13 cellular contexts compared by ENCODE assay signal in the genomic region with DNA sequence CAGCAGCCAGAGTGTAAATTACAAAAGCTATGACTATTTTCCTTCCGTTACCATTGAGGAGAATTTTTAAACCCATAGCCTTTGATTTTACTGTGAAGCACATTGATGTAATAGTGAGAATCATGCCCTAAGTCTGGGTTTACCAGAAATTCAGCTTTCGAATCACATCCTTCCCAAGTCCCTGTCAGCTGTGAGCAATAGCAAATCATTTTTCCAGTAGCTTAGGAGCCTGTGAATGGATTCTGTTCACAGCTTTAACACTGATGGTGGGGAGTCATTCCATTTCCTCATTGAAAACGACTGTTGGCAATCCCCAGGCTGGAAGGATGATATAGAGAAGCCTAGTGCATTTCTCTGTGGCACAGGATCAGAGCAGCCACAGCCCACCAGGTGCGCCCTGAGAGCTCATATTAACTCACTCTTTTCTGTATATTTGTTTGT.
DNase-seq lines count a peak whose midpoint lies in the region; ATAC-seq and TF ChIP-seq lines count a peak whose summit lies in the region.
"Had no signal": no experiment of that assay in that cellular context is flagged by ENCODE, and none has a peak within 500 bp of the region (broad histone marks: within the 10 kb centered on the region; RNA-seq: fewer than 3 reads in every experiment).

No MANE protein-coding gene starts in this region.

- ATAC-seq in GM21786 (IDR thresholded peaks at IDR 0.05; ENCODE audit: unreplicated experiment) (peak; percentile 36), HG02938 (IDR thresholded peaks at IDR 0.05; ENCODE audit: unreplicated experiment) (no peak)

- TF ChIP-seq CTCF in WERI-Rb-1 (IDR thresholded peaks at IDR 0.05; ENCODE audit: low read depth, low read length): no peak

- no peaks in the 10 kb centered on the region for H3K9me3 ChIP-seq in WERI-Rb-1 (ENCODE audit: severe bottlenecking)

- no peak overlapping the region for H3K4me3 ChIP-seq in WERI-Rb-1 (ENCODE audit: low read depth, low read length)
- H3K4me3 ChIP-seq: lung had no signal

- H3K36me3 ChIP-seq in WERI-Rb-1: no peaks in the 10 kb centered on the region

- no peak overlapping the region for H3K27ac ChIP-seq in WERI-Rb-1
- H3K27ac ChIP-seq: 22Rv1 had no signal

- no peaks in the 10 kb centered on the region for H3K27me3 ChIP-seq in WERI-Rb-1 (ENCODE audit: insufficient read depth, low read depth, severe bottlenecking)

- peak; percentile 10 for DNase-seq in NCI-H1092 treated with DMSO at 0.1 percent for 48 hours (lab: John Stamatoyannopoulos, UW)
- DNase-seq in NCI-H1092 (lab: John Stamatoyannopoulos, UW): no peak
- DNase-seq in NCI-H774 (lab: John Stamatoyannopoulos, UW): peak; percentile 11
- peak; percentile 7 for DNase-seq in stimulated activated CD4-positive, alpha-beta T cell treated with anti-CD3 and anti-CD28 coated beads, Interleukin-12 subunit alpha, Interleukin-12 subunit beta, amount 100 ng/mL, for 4 hours
- no peak for DNase-seq in WERI-Rb-1
- DNase-seq in GOT3 (lab: John Stamatoyannopoulos, UW): no peak
- DNase-seq: foreskin melanocyte, NCI-H2081, SIG-M5 had no signal

Comparison
In these comparisons a context has a peak if more than half of its experiments do, and no peak if none do; other contexts are left out.
1. DNase-seq: peak in NCI-H1092 treated with DMSO at 0.1 percent for 48 hours (single experiment), NCI-H774 (single experiment) and stimulated activated CD4-positive, alpha-beta T cell treated with anti-CD3 and anti-CD28 coated beads, Interleukin-12 subunit alpha, Interleukin-12 subunit beta, amount 100 ng/mL, for 4 hours (single experiment); none in NCI-H1092 (single experiment), WERI-Rb-1 (single experiment) and GOT3 (single experiment).